ENCODE assay signal across 22 cellular contexts in genomic region chr2:97857553-97857952, GRCh38.
DNase-seq lines count a peak whose midpoint lies in the region; ATAC-seq and TF ChIP-seq lines count a peak whose summit lies in the region.
"Had no signal": no experiment of that assay in that cellular context is flagged by ENCODE, and none has a peak within 500 bp of the region (broad histone marks: within the 10 kb centered on the region; RNA-seq: fewer than 3 reads in every experiment).

No MANE protein-coding gene starts in this region.

- peak overlapping the region; percentile 11 for H3K4me3 ChIP-seq in neural cell (ENCODE audit: low read length)
- H3K4me3 ChIP-seq in right cardiac atrium (ENCODE audit: low read length): no peak overlapping the region
- H3K4me3 ChIP-seq: MG63 had no signal

- H3K9me2 ChIP-seq in neural cell (ENCODE audit: insufficient read depth, low read length): no peaks in the 10 kb centered on the region
- H3K9me2 ChIP-seq: SK-N-SH had no signal

- TF ChIP-seq RAD21 in neural cell (conservative IDR thresholded peaks at IDR 0.05): no peak

- no peak for ATAC-seq in right cardiac atrium
- ATAC-seq in HG03457 (IDR thresholded peaks at IDR 0.05; ENCODE audit: unreplicated experiment): no peak

- DNase-seq in NCI-H1105 (lab: John Stamatoyannopoulos, UW) (peak; percentile 51), NCI-H1417 treated with DMSO at 0.1 percent for 48 hours (lab: John Stamatoyannopoulos, UW) (peak; percentile 30), NCI-H69 (lab: John Stamatoyannopoulos, UW) (peak; percentile 10), NCI-H2081 treated with DMSO at 0.1 percent for 48 hours (lab: John Stamatoyannopoulos, UW) (no peak), right cardiac atrium (no peak)
- DNase-seq: ACHN, DMS79 treated with DMSO at 0.1 percent for 48 hours, IMR-90, Karpas-422, MG63, NCI-H1048, NCI-H187 treated with DMSO at 0.1 percent for 48 hours, NCI-H446 treated with DMSO at 0.1 percent for 48 hours, NCI-H82, PC-3, RPMI8226, SHP77 treated with DMSO at 0.1 percent for 48 hours, SK-N-SH, T-helper 9 cell had no signal

- no peak overlapping the region for H2AFZ ChIP-seq in neural cell (ENCODE audit: low read depth, low read length)

- intact Hi-C loops in right cardiac atrium (cut with DNase I): no loop called here

- no peaks in the 10 kb centered on the region for H3K79me2 ChIP-seq in neural cell (replicated peaks; ENCODE audit: insufficient read depth, low read length)

- no peaks in the 10 kb centered on the region for H3F3A ChIP-seq in neural cell (ENCODE audit: insufficient read depth, low read length, poor library complexity, severe bottlenecking)

- no peaks in the 10 kb centered on the region for H3K36me3 ChIP-seq in neural cell (ENCODE audit: insufficient read depth, low read length)

- TF ChIP-seq EP300 in neural cell (conservative IDR thresholded peaks at IDR 0.05; ENCODE audit: poor library complexity, severe bottlenecking): peak; percentile 82

- no peaks in the 10 kb centered on the region for H4K20me1 ChIP-seq in neural cell (ENCODE audit: insufficient read depth)

- H3K4me1 ChIP-seq in right cardiac atrium (ENCODE audit: control insufficient read depth, insufficient read depth, low read length): peaks cover 1% of the 10 kb centered on the region

- WGBS in right cardiac atrium: 64% methylated on average over 2 of the region's 2 CpGs

- H3K27ac ChIP-seq in neural cell (ENCODE audit: low read length) (peak overlapping the region; percentile 18), right cardiac atrium (ENCODE audit: low read length) (no peak overlapping the region)
- H3K27ac ChIP-seq: C4-2B had no signal

- no peaks in the 10 kb centered on the region for H3K27me3 ChIP-seq in neural cell (ENCODE audit: insufficient read depth, low read depth, low read length)
- no peaks in the 10 kb centered on the region for H3K27me3 ChIP-seq in right cardiac atrium (ENCODE audit: control insufficient read depth, insufficient read depth)
- H3K27me3 ChIP-seq: MG63 had no signal

- no peaks in the 10 kb centered on the region for H3K9me3 ChIP-seq in neural cell (ENCODE audit: low read length)
- H3K9me3 ChIP-seq in right cardiac atrium (ENCODE audit: control insufficient read depth, low read length): no peaks in the 10 kb centered on the region
- H3K9me3 ChIP-seq: MG63, SK-N-SH had no signal

- H3K9ac ChIP-seq in neural cell (ENCODE audit: low read length): no peak overlapping the region
- H3K9ac ChIP-seq: SK-N-SH had no signal

- no peak for TF ChIP-seq CTCF in neural cell (IDR thresholded peaks at IDR 0.05; ENCODE audit: poor library complexity, severe bottlenecking)

- no peak overlapping the region for H3K4me2 ChIP-seq in neural cell (ENCODE audit: low read length)
- H3K4me2 ChIP-seq: SK-N-SH had no signal

TF ChIP-seq in neural cell, 6 proteins besides CTCF, POLR2A, EP300 and RAD21:
- TF ChIP-seq POLR2AphosphoS5 (IDR thresholded peaks at IDR 0.05) (peak; percentile 33), SMC3 (conservative IDR thresholded peaks at IDR 0.05; ENCODE audit: poor library complexity) (no peak)

Comparison
In these comparisons a context has a peak if more than half of its experiments do, and no peak if none do; other contexts are left out.
1. DNase-seq: peak in NCI-H1105 (single experiment), NCI-H1417 treated with DMSO at 0.1 percent for 48 hours (single experiment) and NCI-H69 (single experiment); none in NCI-H2081 treated with DMSO at 0.1 percent for 48 hours (single experiment) and right cardiac atrium (0 of 3).